9 cellular contexts compared by ENCODE assay signal in the genomic region with DNA sequence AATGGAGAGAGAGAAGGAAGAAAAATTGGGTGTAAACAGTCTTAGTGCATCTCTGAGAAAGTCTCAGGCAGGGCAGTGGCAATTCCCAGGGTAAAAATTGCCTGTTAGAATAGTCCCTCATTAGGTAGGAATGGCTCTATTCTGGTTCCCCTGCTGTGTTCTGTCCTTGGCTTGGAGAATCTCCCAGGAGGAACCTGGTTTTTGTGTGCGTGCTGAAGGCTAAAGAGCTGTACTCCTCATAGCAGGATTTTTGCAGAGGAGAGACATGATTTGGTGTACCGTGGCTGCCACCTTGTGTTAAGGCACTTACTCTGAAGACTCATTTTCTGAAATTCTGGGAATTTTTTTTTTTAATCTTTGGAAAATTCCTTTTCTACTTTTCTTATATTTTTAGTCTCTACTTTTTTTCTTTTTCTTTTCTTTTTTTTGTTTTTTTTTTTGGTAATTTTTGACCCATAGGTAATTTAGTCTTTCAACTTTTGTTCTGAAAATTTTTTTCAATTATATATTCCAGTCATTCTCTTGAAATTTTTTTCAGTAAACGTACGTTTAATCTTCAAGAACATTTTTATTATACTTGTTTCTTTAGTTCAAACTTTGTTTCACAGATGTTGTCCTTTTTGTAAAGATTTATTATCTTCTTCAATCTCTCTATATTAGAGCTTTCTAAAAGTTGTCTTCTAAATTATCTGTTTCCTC.
A peak's percentile ranks its signal among the peaks of the same experiment; 100 is the strongest.
DNase-seq lines count a peak whose midpoint lies in the region; ATAC-seq and TF ChIP-seq lines count a peak whose summit lies in the region.
"Had no signal": no experiment of that assay in that cellular context is flagged by ENCODE, and none has a peak within 500 bp of the region (broad histone marks: within the 10 kb centered on the region; RNA-seq: fewer than 3 reads in every experiment).

No MANE protein-coding gene starts in this region.

- no peak for TF ChIP-seq CTCF in CD4-positive, alpha-beta T cell (IDR thresholded peaks at IDR 0.05)
- TF ChIP-seq CTCF in GM23338 (conservative IDR thresholded peaks at IDR 0.05; ENCODE audit: low read depth in 2 of 2) (peak; percentile 79 to 81), cardiac muscle cell (IDR thresholded peaks at IDR 0.05; ENCODE audit: low read depth, low read length) (peak; percentile 59)

- H3K4me1 Mint-ChIP-seq in CD4-positive, alpha-beta T cell (ENCODE audit: low read depth): no peaks in the 10 kb centered on the region
- peaks cover 37% of the 10 kb centered on the region for H3K4me1 Mint-ChIP-seq in GM23338
- H3K4me1 Mint-ChIP-seq in activated naive CD8-positive, alpha-beta T cell treated with anti-CD3 and anti-CD28 coated beads for 36 hours: no peaks in the 10 kb centered on the region

- intact Hi-C loops in CD4-positive, alpha-beta T cell (cut with DNase I, micrococcal nuclease): loop anchor here (2.0 to 5.0 kb wide), 2 partner anchors 261 to 262 kb away; no protein-coding TSS in a partner anchor

- CTCF ChIA-PET in CD4-positive, alpha-beta T cell (lab: Charles Lee): interaction anchor here (0.6 kb wide), 1 partner anchor 178 kb away, joined by 3 read pairs; no protein-coding TSS in a partner anchor

- H3K9me2 ChIP-seq in GM23338 (ENCODE audit: insufficient read depth): no peaks in the 10 kb centered on the region

- peak overlapping the region; percentile 13 for H3K27ac Mint-ChIP-seq in CD4-positive, alpha-beta T cell
- peak overlapping the region; percentile 0; the same call in 1 of the 2 replicates for H3K27ac Mint-ChIP-seq in GM23338
- no peak overlapping the region for H3K27ac Mint-ChIP-seq in activated naive CD8-positive, alpha-beta T cell treated with anti-CD3 and anti-CD28 coated beads for 36 hours

- POLR2A ChIA-PET in CD4-positive, alpha-beta T cell (lab: Charles Lee): no interaction called here

- no peaks in the 10 kb centered on the region for H3K79me2 ChIP-seq in GM23338 (replicated peaks; ENCODE audit: insufficient read depth)

- no peaks in the 10 kb centered on the region for H3K36me3 ChIP-seq in GM23338 (ENCODE audit: insufficient read depth)
- no peaks in the 10 kb centered on the region for H3K36me3 ChIP-seq in cardiac muscle cell

- no peak overlapping the region for H3K4me3 Mint-ChIP-seq in CD4-positive, alpha-beta T cell
- peak overlapping the region; percentile 11; the same call in 1 of the 3 replicates for H3K4me3 Mint-ChIP-seq in GM23338
- no peak overlapping the region for H3K4me3 Mint-ChIP-seq in activated naive CD8-positive, alpha-beta T cell treated with anti-CD3 and anti-CD28 coated beads for 36 hours

- peaks cover 20% of the 10 kb centered on the region for H3K9me3 ChIP-seq in CD4-positive, alpha-beta T cell (ENCODE audit: control insufficient read depth, low read length)
- no peaks in the 10 kb centered on the region for H3K9me3 ChIP-seq in cardiac muscle cell (ENCODE audit: low read depth)

- no peaks in the 10 kb centered on the region for H3F3A ChIP-seq in GM23338 (replicated peaks; ENCODE audit: low read depth)

- H2AFZ ChIP-seq in GM23338: no peak overlapping the region

- no peak overlapping the region for H3K27ac ChIP-seq in CD4-positive, alpha-beta T cell (ENCODE audit: low read depth, low read length)
- H3K27ac ChIP-seq in GM23338 (ENCODE audit: low read depth) (peak overlapping the region; percentile 48; the same call in 1 of the 2 replicates), cardiac muscle cell (peak overlapping the region; percentile 41)
- H3K27ac ChIP-seq: skin epidermis had no signal

- H3K4me1 ChIP-seq in GM23338 (ENCODE audit: insufficient read depth): peaks cover 15% of the 10 kb centered on the region
- peaks cover 21% of the 10 kb centered on the region for H3K4me1 ChIP-seq in cardiac muscle cell (ENCODE audit: low read depth)

- no peak overlapping the region for H3K4me3 ChIP-seq in GM23338
- H3K4me3 ChIP-seq in cardiac muscle cell: no peak overlapping the region
- H3K4me3 ChIP-seq: skin epidermis had no signal

- peaks cover 3% of the 10 kb centered on the region for H3K9me3 Mint-ChIP-seq in CD4-positive, alpha-beta T cell
- H3K9me3 Mint-ChIP-seq in GM23338: peaks cover 11% of the 10 kb centered on the region; the same call in 2 of the 3 replicates
- peaks cover 17% of the 10 kb centered on the region for H3K9me3 Mint-ChIP-seq in activated naive CD8-positive, alpha-beta T cell treated with anti-CD3 and anti-CD28 coated beads for 36 hours

- no peaks in the 10 kb centered on the region for H3K27me3 ChIP-seq in CD4-positive, alpha-beta T cell (ENCODE audit: control insufficient read depth, insufficient read depth, low read length)
- H3K27me3 ChIP-seq in GM23338 (ENCODE audit: insufficient read depth): no peaks in the 10 kb centered on the region
- H3K27me3 ChIP-seq in cardiac muscle cell: no peaks in the 10 kb centered on the region

- 0 out of 2 replicates have a peak overlapping the region, but pooled peaks have one; percentile 17 for H3K4me2 ChIP-seq in GM23338

- no peaks in the 10 kb centered on the region for H4K20me1 ChIP-seq in GM23338 (replicated peaks; ENCODE audit: insufficient read depth)

- H3K27me3 Mint-ChIP-seq in CD4-positive, alpha-beta T cell: no peaks in the 10 kb centered on the region
- H3K27me3 Mint-ChIP-seq in GM23338 (ENCODE audit: insufficient read depth, low read depth, poor library complexity): peaks cover 4% of the 10 kb centered on the region
- no peaks in the 10 kb centered on the region for H3K27me3 Mint-ChIP-seq in activated naive CD8-positive, alpha-beta T cell treated with anti-CD3 and anti-CD28 coated beads for 36 hours

- peaks cover 62% of the 10 kb centered on the region for H3K36me3 Mint-ChIP-seq in CD4-positive, alpha-beta T cell (ENCODE audit: low read depth)
- H3K36me3 Mint-ChIP-seq in GM23338 (ENCODE audit: low read depth): peaks cover 17% of the 10 kb centered on the region; the same call in 2 of the 3 replicates
- peaks cover 33% of the 10 kb centered on the region for H3K36me3 Mint-ChIP-seq in activated naive CD8-positive, alpha-beta T cell treated with anti-CD3 and anti-CD28 coated beads for 36 hours

- no peak for ATAC-seq in CD4-positive, alpha-beta T cell (ENCODE audit: poor library complexity)
- ATAC-seq in GM23338: peak; percentile 88

- DNase-seq in CD4-positive, alpha-beta T cell: peak in 5 of 10 experiments; percentile 5 to 15 (median 9)
- DNase-seq in GM23338 (ENCODE audit: low spot score) (peak; percentile 92), NCI-H2171 treated with DMSO at 0.1 percent for 48 hours (lab: John Stamatoyannopoulos, UW) (peak; percentile 82), cardiac muscle cell (ENCODE audit: low read depth in 1 of 2, low spot score in 1 of 2) (peak; percentile 81 to 84), retina (peak; percentile 60), NOMO-1 treated with DMSO at 0.1 percent for 48 hours (lab: John Stamatoyannopoulos, UW; ENCODE audit: unreplicated experiment) (no peak)
- peak; percentile 18 for DNase-seq in activated naive CD8-positive, alpha-beta T cell treated with anti-CD3 and anti-CD28 coated beads for 36 hours
- no peak for DNase-seq in activated CD4-positive, CD25-positive, alpha-beta regulatory T cell treated with anti-CD3 and anti-CD28 coated beads, Interleukin-2, amount 50 U/mL, for 72 hours

TF ChIP-seq in GM23338, 12 proteins besides CTCF, POLR2A, EP300 and RAD21 (continues in another document):
- TF ChIP-seq ZNF331 (CRISPR knock-in tag; IDR thresholded peaks at IDR 0.05; ENCODE audit: low read depth): no peak
- no peak for TF ChIP-seq NANOG (IDR thresholded peaks at IDR 0.05; ENCODE audit: borderline replicate concordance)

Comparison
In these comparisons a context has a peak if more than half of its experiments do, and no peak if none do; other contexts are left out.
1. DNase-seq: peak in GM23338 (single experiment), NCI-H2171 treated with DMSO at 0.1 percent for 48 hours (single experiment), activated naive CD8-positive, alpha-beta T cell treated with anti-CD3 and anti-CD28 coated beads for 36 hours (single experiment), cardiac muscle cell (2 of 2) and retina (single experiment); none in activated CD4-positive, CD25-positive, alpha-beta regulatory T cell treated with anti-CD3 and anti-CD28 coated beads, Interleukin-2, amount 50 U/mL, for 72 hours (single experiment) and NOMO-1 treated with DMSO at 0.1 percent for 48 hours (single experiment).